ENCODE assay signal across 10 cellular contexts in genomic region chr1:25565188-25565591, GRCh38. TPM values are rescaled to one million over a fixed set of nuclear protein-coding genes. Genes with fewer than 3 reads are reported as not detected.
A peak's percentile ranks its signal among the peaks of the same experiment; 100 is the strongest.
DNase-seq lines count a peak whose midpoint lies in the region; ATAC-seq and TF ChIP-seq lines count a peak whose summit lies in the region.
"Had no signal": no experiment of that assay in that cellular context is flagged by ENCODE, and none has a peak within 500 bp of the region (broad histone marks: within the 10 kb centered on the region; RNA-seq: fewer than 3 reads in every experiment).

No MANE protein-coding gene starts in this region.

- H3K27me3 ChIP-seq in tibial artery: no peaks in the 10 kb centered on the region

- H3K27ac Mint-ChIP-seq in activated naive CD4-positive, alpha-beta T cell treated with anti-CD3 and anti-CD28 coated beads, Interleukin-2, amount 50 U/mL, for 72 hours: peak overlapping the region; percentile 44 to 89

- H3K9me3 ChIP-seq in mesodermal cell (ENCODE audit: control insufficient read depth, low read length) (no peaks in the 10 kb centered on the region), tibial artery (no peaks in the 10 kb centered on the region)
- H3K9me3 ChIP-seq: A549 had no signal

- H3K27ac ChIP-seq in mesodermal cell (ENCODE audit: low read depth, low read length, severe bottlenecking): peak overlapping the region; percentile 36
- peak overlapping the region; percentile 88 to 90 for H3K27ac ChIP-seq in tibial artery
- H3K27ac ChIP-seq: A549 had no signal

- peaks cover 56% of the 10 kb centered on the region for H3K4me1 ChIP-seq in mesodermal cell (ENCODE audit: control insufficient read depth, insufficient read depth, low read length, poor library complexity, severe bottlenecking)
- H3K4me1 ChIP-seq in tibial artery: peaks cover 5 to 48% (median 33%) of the 10 kb centered on the region in 4 donors

- peaks cover 0 to 5% of the 10 kb centered on the region in 2 donors for H3K36me3 Mint-ChIP-seq in activated naive CD4-positive, alpha-beta T cell treated with anti-CD3 and anti-CD28 coated beads, Interleukin-2, amount 50 U/mL, for 72 hours

- WGBS in mesodermal cell (ENCODE audit: insufficient coverage in 2 of 2), 2 experiments: 57 to 74% methylated on average over 3 to 7 of the region's 8 CpGs

- H3K9me3 Mint-ChIP-seq in activated naive CD4-positive, alpha-beta T cell treated with anti-CD3 and anti-CD28 coated beads, Interleukin-2, amount 50 U/mL, for 72 hours: no peaks in the 10 kb centered on the region

- ATAC-seq in activated naive CD4-positive, alpha-beta T cell treated with anti-CD3 and anti-CD28 coated beads, Interleukin-2, amount 50 U/mL, for 72 hours: peak; percentile 42 to 43
- no peak for ATAC-seq in HG02571 (IDR thresholded peaks at IDR 0.05; ENCODE audit: unreplicated experiment)
- ATAC-seq: A549 had no signal

- no peak for TF ChIP-seq CTCF in tibial artery (IDR thresholded peaks at IDR 0.05)

- intact Hi-C loops in tibial artery (cut with DNase I; ENCODE audit: low total_unique reads): no loop called here

- H3K36me3 ChIP-seq in mesodermal cell (ENCODE audit: control insufficient read depth, insufficient read depth, low read length) (peaks cover 10% of the 10 kb centered on the region), tibial artery (peaks cover 5 to 52% (median 31%) of the 10 kb centered on the region in 3 donors)

- DNase-seq in activated T-cell treated with anti-CD3 and anti-CD28 coated beads for 1 hour (ENCODE audit: low read depth): peak; percentile 27
- DNase-seq in activated T-cell treated with anti-CD3 and anti-CD28 coated beads for 4 hours: no peak
- peak in 1 of 2 donors; percentile 51 for DNase-seq in activated naive CD4-positive, alpha-beta T cell treated with anti-CD3 and anti-CD28 coated beads, Interleukin-2, amount 50 U/mL, for 72 hours (ENCODE audit: low spot score in 2 of 2)
- no peak for DNase-seq in tibial artery
- no peak for DNase-seq in NCI-H128 (lab: John Stamatoyannopoulos, UW; ENCODE audit: unreplicated experiment)
- DNase-seq in NCI-H2107 treated with DMSO at 0.1 percent for 48 hours (lab: John Stamatoyannopoulos, UW; ENCODE audit: unreplicated experiment): no peak
- DNase-seq: NCI-H526 had no signal

- H3K4me3 ChIP-seq in mesodermal cell (ENCODE audit: extremely low read depth, insufficient read depth, low read length, poor library complexity, severe bottlenecking): no peak overlapping the region
- H3K4me3 ChIP-seq in tibial artery: no peak overlapping the region
- H3K4me3 ChIP-seq: A549 had no signal

RNA-seq across cellular contexts. Expression of gene LDLRAP1, which starts 21.8 kb away (rescaled TPM):
- 10 to 100 TPM; 17.2 to 29.2 TPM for total RNA-seq in activated naive CD4-positive, alpha-beta T cell treated with anti-CD3 and anti-CD28 coated beads, Interleukin-2, amount 50 U/mL, for 72 hours
- polyA plus RNA-seq in mesodermal cell (2013, experiment 1 of 2): 6.3 TPM
- 5.4 TPM for polyA plus RNA-seq in mesodermal cell (2013, experiment 2 of 2)

RNA-seq across cellular contexts. Expression of gene MAN1C1, which starts 51.4 kb away (rescaled TPM):
- total RNA-seq in activated naive CD4-positive, alpha-beta T cell treated with anti-CD3 and anti-CD28 coated beads, Interleukin-2, amount 50 U/mL, for 72 hours: 10 to 100 TPM in 1 of 2 donors, 1 to 10 TPM in 1; 8.8 to 15.3 TPM
- 3.7 TPM for polyA plus RNA-seq in mesodermal cell (2013, experiment 1 of 2)
- 4.7 TPM for polyA plus RNA-seq in mesodermal cell (2013, experiment 2 of 2)
